Comparison of ENCODE assay signal across 30 cellular contexts in genomic region chr13:102276479-102276878, GRCh38.
"Had no signal": no experiment of that assay in that cellular context is flagged by ENCODE, and none has a peak within 500 bp of the region (broad histone marks: within the 10 kb centered on the region; RNA-seq: fewer than 3 reads in every experiment).

No MANE protein-coding gene starts in this region.

- H3K4me3 ChIP-seq: esophagus squamous epithelium had no signal

- H3K36me3 ChIP-seq: brain microvascular endothelial cell, esophagus squamous epithelium had no signal

- H3K27me3 ChIP-seq: brain microvascular endothelial cell, esophagus squamous epithelium had no signal

- H3K9me3 ChIP-seq: esophagus squamous epithelium had no signal

- H3K27ac ChIP-seq: brain microvascular endothelial cell, epithelial cell of prostate had no signal

- FAIRE-seq: astrocyte, bronchial epithelial cell, endothelial cell of umbilical vein, frontal cortex had no signal

- ATAC-seq: activated T-cell treated with anti-CD3 and anti-CD28 coated beads, Interleukin-2, amount 50 U/mL, for 72 hours; effector memory CD8-positive, alpha-beta T cell; T-helper 17 cell had no signal

- DNase-seq: activated CD4-positive, alpha-beta memory T cell treated with anti-CD3 and anti-CD28 coated beads, Interleukin-2, amount 10 ng/mL, durations not matched to agents 7 days and 5 days; activated CD4-positive, alpha-beta T cell treated with anti-CD3 and anti-CD28 coated beads for 1 hour; activated CD4-positive, alpha-beta T cell treated with anti-CD3 and anti-CD28 coated beads for 4 hours; activated CD4-positive, alpha-beta T cell treated with anti-CD3 and anti-CD28 coated beads, Interleukin-2, amount 10 ng/mL, durations not matched to agents 7 days and 5 days; activated CD4-positive, alpha-beta T cell treated with anti-CD3 and anti-CD28 coated beads, Interleukin-2, amount 50 U/mL, for 4 hours; activated CD4-positive, CD25-positive, alpha-beta regulatory T cell; activated CD8-positive, alpha-beta memory T cell treated with anti-CD3 and anti-CD28 coated beads, Interleukin-2, amount 50 U/mL, for 48 hours; activated gamma-delta T cell treated with Interleukin-2 at 50 U/mL for 16 hours; activated naive CD4-positive, alpha-beta T cell treated with anti-CD3 and anti-CD28 coated beads, Interleukin-2, amount 50 U/mL, for 16 hours; activated naive CD4-positive, alpha-beta T cell treated with Interleukin-2 at 50 U/mL for 16 hours; activated T-cell treated with anti-CD3 and anti-CD28 coated beads for 4 hours; activated T-cell treated with anti-CD3 and anti-CD28 coated beads, Interleukin-2, amount 50 U/mL, for 24 hours; activated T-cell treated with anti-CD3 and anti-CD28 coated beads, Interleukin-2, amount 50 U/mL, for 72 hours; amniotic stem cell; anterior cingulate cortex; brain microvascular endothelial cell; cortex of kidney; dermis blood vessel endothelial cell; effector CD4-positive, alpha-beta T cell; effector memory CD8-positive, alpha-beta T cell; esophagus squamous epithelium; head of caudate nucleus; T-helper 1 cell; T-helper 17 cell; T1000 had no signal
